ENCODE assay signal across 9 cellular contexts in the genomic region with DNA sequence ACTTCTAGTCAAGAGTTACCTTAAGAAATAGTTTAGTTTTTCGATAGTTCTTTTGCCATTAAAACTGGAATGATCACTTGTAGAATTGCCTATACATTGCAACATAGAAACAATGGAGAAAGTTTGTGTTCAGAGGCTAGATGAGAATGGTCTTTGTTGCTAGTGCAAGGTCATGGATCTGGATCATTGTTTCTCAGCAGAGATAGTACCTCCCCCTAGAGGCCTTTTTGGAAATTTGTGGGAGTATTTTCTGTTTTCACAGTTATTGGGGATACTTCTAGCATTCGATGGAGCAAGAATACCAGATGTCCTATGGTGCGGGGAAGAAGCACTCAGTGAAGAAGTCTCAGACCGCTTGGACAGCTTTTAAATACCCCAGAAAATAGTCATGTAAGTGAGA.
DNase-seq lines count a peak whose midpoint lies in the region; ATAC-seq and TF ChIP-seq lines count a peak whose summit lies in the region.
"Had no signal": no experiment of that assay in that cellular context is flagged by ENCODE, and none has a peak within 500 bp of the region (broad histone marks: within the 10 kb centered on the region; RNA-seq: fewer than 3 reads in every experiment).

No MANE protein-coding gene starts in this region.

- no peak for ATAC-seq in GM19328 (IDR thresholded peaks at IDR 0.05; ENCODE audit: unreplicated experiment)
- no peak for ATAC-seq in GM21825 (IDR thresholded peaks at IDR 0.05; ENCODE audit: unreplicated experiment)

- no peak overlapping the region for H2AFZ ChIP-seq in MM.1S (ENCODE audit: low read length)

- H3K27ac Mint-ChIP-seq in nephron progenitor cell = no peak overlapping the region

- no peaks in the 10 kb centered on the region for H3K9me2 ChIP-seq in MM.1S (replicated peaks; ENCODE audit: insufficient read depth, low read length)

- no peaks in the 10 kb centered on the region for H3K27me3 Mint-ChIP-seq in nephron progenitor cell (ENCODE audit: low read depth, poor library complexity)

- H3K27ac ChIP-seq in MM.1S (ENCODE audit: low read length) (no peak overlapping the region), substantia nigra (ENCODE audit: low read depth, low read length, poor library complexity, severe bottlenecking) (no peak overlapping the region)
- H3K27ac ChIP-seq: tibial artery had no signal

- H3K4me3 Mint-ChIP-seq in nephron progenitor cell = no peak overlapping the region

- no peaks in the 10 kb centered on the region for H3K4me1 ChIP-seq in MM.1S (ENCODE audit: low read length)
- H3K4me1 ChIP-seq: tibial artery had no signal

- peak; percentile 16 for DNase-seq in GM04504 (ENCODE audit: low read depth)
- no peak for DNase-seq in MM.1S
- peak; percentile 68 for DNase-seq in dermis blood vessel endothelial cell
- DNase-seq in nephron progenitor cell = no peak
- no peak for DNase-seq in mucosa of gallbladder (ENCODE audit: low spot score)
- no peak for DNase-seq in substantia nigra (lab: John Stamatoyannopoulos, UW)
- DNase-seq: tibial artery had no signal

- peaks cover 12% of the 10 kb centered on the region for H3K4me1 Mint-ChIP-seq in nephron progenitor cell

- TF ChIP-seq CTCF in MM.1S (IDR thresholded peaks at IDR 0.05; ENCODE audit: low read length) = peak; percentile 50
- TF ChIP-seq CTCF in nephron progenitor cell (IDR thresholded peaks at IDR 0.05) = peak; percentile 17

- H3K79me2 ChIP-seq in MM.1S (ENCODE audit: low read length) = no peaks in the 10 kb centered on the region

- H3K9ac ChIP-seq in MM.1S (ENCODE audit: low read length) = no peak overlapping the region

- peaks cover 19% of the 10 kb centered on the region for H3K9me3 Mint-ChIP-seq in nephron progenitor cell

- H3K4me2 ChIP-seq in MM.1S (ENCODE audit: low read depth, low read length) = no peak overlapping the region

- no peaks in the 10 kb centered on the region for H3K9me3 ChIP-seq in MM.1S (replicated peaks; ENCODE audit: insufficient read depth, low read length)
- H3K9me3 ChIP-seq: tibial artery had no signal

- no peaks in the 10 kb centered on the region for H3K36me3 ChIP-seq in MM.1S (replicated peaks; ENCODE audit: insufficient read depth, low read length)
- H3K36me3 ChIP-seq: tibial artery had no signal

- no peaks in the 10 kb centered on the region for H4K20me1 ChIP-seq in MM.1S (ENCODE audit: insufficient read depth, low read length)

- no peaks in the 10 kb centered on the region for H3F3A ChIP-seq in MM.1S (ENCODE audit: insufficient read depth, low read length)

- H3K36me3 Mint-ChIP-seq in nephron progenitor cell (ENCODE audit: low read depth) = peaks cover 5% of the 10 kb centered on the region

- no peaks in the 10 kb centered on the region for H3K27me3 ChIP-seq in MM.1S (replicated peaks; ENCODE audit: insufficient read depth, low read length)
- H3K27me3 ChIP-seq: tibial artery had no signal

- H3K4me3 ChIP-seq in MM.1S (ENCODE audit: low read length) = no peak overlapping the region
- H3K4me3 ChIP-seq: tibial artery had no signal

Comparison
In these comparisons a context has a peak if more than half of its experiments do, and no peak if none do; other contexts are left out.
1. DNase-seq: peak in GM04504 (single experiment) and dermis blood vessel endothelial cell (single experiment); none in MM.1S (single experiment), nephron progenitor cell (single experiment), mucosa of gallbladder (single experiment) and substantia nigra (0 of 49).